ENCODE assay signal across 1 cellular context in the genomic region with DNA sequence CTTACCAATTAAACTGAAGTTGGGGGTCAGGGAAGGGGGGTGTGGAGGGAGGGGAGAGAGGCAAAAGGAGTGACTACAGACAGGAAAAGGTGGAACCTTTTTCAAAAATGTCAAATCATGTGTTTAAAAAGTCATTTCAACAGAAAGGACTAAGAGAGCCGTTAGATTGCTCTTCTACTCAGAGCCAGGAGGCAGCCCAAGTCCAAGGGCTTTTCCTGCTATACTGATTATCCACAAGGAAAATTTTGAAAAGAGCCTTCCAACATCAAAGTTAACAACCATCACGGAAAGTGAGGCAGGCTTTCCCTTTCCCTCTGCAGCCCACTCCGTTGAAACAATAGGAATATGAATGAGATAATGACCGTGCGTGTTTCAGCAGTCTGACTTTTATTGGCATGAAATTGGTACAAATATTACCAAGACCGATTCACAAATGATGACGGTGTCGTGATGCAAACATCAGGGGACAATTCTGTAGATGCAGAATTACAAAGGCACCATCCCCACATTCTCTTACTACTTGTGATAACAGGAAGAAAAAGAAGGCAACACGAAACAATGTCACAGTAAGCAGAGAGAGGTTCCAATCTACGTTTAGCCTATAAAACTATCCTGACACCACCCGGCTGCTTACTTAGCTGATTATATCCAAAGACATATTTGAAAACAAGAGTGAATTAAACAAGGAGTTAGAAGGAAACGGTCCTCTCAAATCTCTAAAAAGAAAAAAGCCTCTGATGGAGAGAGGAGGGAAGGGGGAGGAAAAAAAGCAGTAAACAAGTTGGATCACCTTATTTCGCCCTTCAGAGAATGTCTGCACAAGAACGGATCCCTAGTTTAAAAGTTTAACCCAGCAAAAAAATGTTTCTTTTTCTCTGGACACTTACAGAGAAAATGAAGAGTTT.
TF ChIP-seq lines count a peak whose summit lies in the region.

No MANE protein-coding gene starts in this region.

TF ChIP-seq in H1, 55 proteins besides CTCF, POLR2A, EP300 and RAD21 (continued from another document):
- TF ChIP-seq, protein P1, sequence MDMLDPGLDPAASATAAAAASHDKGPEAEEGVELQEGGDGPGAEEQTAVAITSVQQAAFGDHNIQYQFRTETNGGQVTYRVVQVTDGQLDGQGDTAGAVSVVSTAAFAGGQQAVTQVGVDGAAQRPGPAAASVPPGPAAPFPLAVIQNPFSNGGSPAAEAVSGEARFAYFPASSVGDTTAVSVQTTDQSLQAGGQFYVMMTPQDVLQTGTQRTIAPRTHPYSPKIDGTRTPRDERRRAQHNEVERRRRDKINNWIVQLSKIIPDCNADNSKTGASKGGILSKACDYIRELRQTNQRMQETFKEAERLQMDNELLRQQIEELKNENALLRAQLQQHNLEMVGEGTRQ (IDR thresholded peaks at IDR 0.05; ENCODE audit: low read length): no peak
- TF ChIP-seq SP2 (IDR thresholded peaks at IDR 0.05; ENCODE audit: low read length) (no peak), YY1 (IDR thresholded peaks at IDR 0.05; ENCODE audit: low read depth, low read length) (no peak), CTBP2 (IDR thresholded peaks at IDR 0.05; ENCODE audit: borderline replicate concordance, insufficient read depth, insufficient read length, low read length) (no peak), TCF12 (IDR thresholded peaks at IDR 0.05; ENCODE audit: low read depth, low read length) (no peak)
